ENCODE assay signal across 8 cellular contexts in the genomic region with DNA sequence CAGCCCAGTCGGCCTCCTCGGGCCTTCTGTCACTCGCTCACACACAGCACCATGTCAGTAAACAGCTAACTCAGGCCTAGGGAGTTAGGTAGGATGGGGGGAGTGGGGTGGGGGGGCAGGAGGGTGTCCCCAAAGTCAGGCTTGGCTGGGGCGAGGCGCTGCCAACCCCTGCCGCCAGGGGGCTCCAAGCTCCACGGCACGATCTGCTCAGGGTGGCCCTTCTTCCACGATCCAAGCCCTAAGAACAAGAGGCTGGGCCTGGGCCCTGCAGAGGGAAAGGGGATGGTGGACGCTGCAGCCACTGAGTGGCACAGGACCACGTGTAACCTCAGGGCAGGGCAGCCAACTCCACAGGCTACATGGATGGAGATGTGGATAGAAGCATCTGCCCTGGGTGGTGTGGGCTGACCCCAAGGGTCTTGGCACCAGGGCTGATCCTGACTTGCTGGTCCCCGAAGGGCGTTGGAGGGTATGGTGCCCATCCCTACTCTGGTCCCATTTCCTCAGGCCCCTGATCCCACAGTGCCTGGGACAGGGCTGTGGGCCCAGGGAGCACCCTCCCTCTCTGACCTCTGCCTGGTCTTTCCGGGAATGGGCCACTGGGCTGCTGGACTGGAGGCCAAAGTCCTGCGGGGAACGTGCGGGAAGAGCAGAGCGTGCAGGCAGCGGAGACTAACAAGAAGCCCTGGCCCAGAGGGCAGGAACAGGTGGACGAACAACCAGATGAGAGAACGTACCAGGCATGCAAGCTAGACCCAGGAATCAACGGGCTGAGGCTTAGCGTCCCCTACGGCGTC. TPM values are rescaled to one million over a fixed set of nuclear protein-coding genes. Genes with fewer than 3 reads are reported as not detected.
DNase-seq lines count a peak whose midpoint lies in the region; ATAC-seq and TF ChIP-seq lines count a peak whose summit lies in the region.

No MANE protein-coding gene starts in this region.

- DNase-seq in HFF-Myc (ENCODE audit: extremely low read depth, low read depth) (no peak), SK-N-DZ (ENCODE audit: low spot score) (peak; percentile 62), cardiac muscle cell (ENCODE audit: low read depth in 1 of 2, low spot score in 1 of 2) (peak; percentile 72 to 75), renal cortical epithelial cell (ENCODE audit: low read depth) (peak; percentile 22), NCI-H1694 (lab: John Stamatoyannopoulos, UW) (no peak)
- peak; percentile 80 for DNase-seq in activated naive CD4-positive, alpha-beta T cell treated with anti-CD3 and anti-CD28 coated beads, Interleukin-2, amount 50 U/mL, for 16 hours

- TF ChIP-seq CTCF in C4-2B (conservative IDR thresholded peaks at IDR 0.05) (peak; percentile 97), HFF-Myc (IDR thresholded peaks at IDR 0.05; ENCODE audit: low read depth, low read length, missing control alignments) (peak; percentile 87), cardiac muscle cell (IDR thresholded peaks at IDR 0.05; ENCODE audit: low read depth, low read length) (peak; percentile 88)

- ATAC-seq in HG02884 (IDR thresholded peaks at IDR 0.05; ENCODE audit: unreplicated experiment), result no peak

- H3K36me3 ChIP-seq in cardiac muscle cell, result no peaks in the 10 kb centered on the region

- no peaks in the 10 kb centered on the region for H3K27me3 ChIP-seq in cardiac muscle cell

- no peaks in the 10 kb centered on the region for H3K4me1 ChIP-seq in cardiac muscle cell (ENCODE audit: low read depth)

- no peaks in the 10 kb centered on the region for H3K9me3 ChIP-seq in cardiac muscle cell (ENCODE audit: low read depth)

- H3K27ac ChIP-seq in C4-2B (no peak overlapping the region), cardiac muscle cell (no peak overlapping the region)

- H3K4me3 ChIP-seq in HFF-Myc (replicated peaks; ENCODE audit: low read depth, low read length) (no peak overlapping the region), cardiac muscle cell (no peak overlapping the region)

RNA-seq across cellular contexts. Expression of gene TXNRD2, which starts 29.1 kb away (rescaled TPM):
- 25.9 and 26.6 TPM in 2 replicates for polyA plus RNA-seq in SK-N-DZ (2014; cell fraction: cytosol; rRNA removed)
- polyA plus RNA-seq in SK-N-DZ (2014; cell fraction: nucleus; rRNA removed), result 58.9 and 60.3 TPM in 2 replicates
- total RNA-seq in cardiac muscle cell (15.6 and 16.1 TPM in 2 replicates), renal cortical epithelial cell (15.0 and 22.6 TPM in 2 replicates)
- 21.2 and 24.2 TPM in 2 replicates for polyA plus RNA-seq in cardiac muscle cell

RNA-seq across cellular contexts. Expression of gene COMT, which starts 29.1 kb away (rescaled TPM):
- polyA plus RNA-seq in SK-N-DZ (2014; cell fraction: cytosol; rRNA removed), result 130 TPM in 2 replicates
- polyA plus RNA-seq in SK-N-DZ (2014; cell fraction: nucleus; rRNA removed), result 79.0 and 109 TPM in 2 replicates
- 41.3 and 51.9 TPM in 2 replicates for total RNA-seq in cardiac muscle cell
- polyA plus RNA-seq in cardiac muscle cell, result 33.2 and 35.8 TPM in 2 replicates
- 246 and 480 TPM in 2 replicates for total RNA-seq in renal cortical epithelial cell

RNA-seq across cellular contexts. Expression of gene ARVCF, which starts 45.9 kb away (rescaled TPM):
- polyA plus RNA-seq in SK-N-DZ (2014; cell fraction: cytosol; rRNA removed), result 77.9 and 81.0 TPM in 2 replicates
- 488 and 524 TPM in 2 replicates for polyA plus RNA-seq in SK-N-DZ (2014; cell fraction: nucleus; rRNA removed)
- 55.5 and 64.3 TPM in 2 replicates for total RNA-seq in cardiac muscle cell
- polyA plus RNA-seq in cardiac muscle cell, result 28.8 and 40.3 TPM in 2 replicates
- 31.7 and 72.1 TPM in 2 replicates for total RNA-seq in renal cortical epithelial cell

RNA-seq across cellular contexts. Expression of gene TANGO2, which starts 50.2 kb away (rescaled TPM):
- polyA plus RNA-seq in SK-N-DZ (2014; cell fraction: cytosol; rRNA removed), result 18.5 and 19.8 TPM in 2 replicates
- polyA plus RNA-seq in SK-N-DZ (2014; cell fraction: nucleus; rRNA removed), result 14.9 and 19.5 TPM in 2 replicates
- total RNA-seq in cardiac muscle cell (19.4 and 21.9 TPM in 2 replicates), renal cortical epithelial cell (34.9 and 56.3 TPM in 2 replicates)
- polyA plus RNA-seq in cardiac muscle cell, result 17.5 and 18.7 TPM in 2 replicates

Comparison
In these comparisons a context has a peak if more than half of its experiments do, and no peak if none do; other contexts are left out.
1. DNase-seq: peak in SK-N-DZ (single experiment), activated naive CD4-positive, alpha-beta T cell treated with anti-CD3 and anti-CD28 coated beads, Interleukin-2, amount 50 U/mL, for 16 hours (single experiment), cardiac muscle cell (2 of 2) and renal cortical epithelial cell (single experiment); none in HFF-Myc (single experiment) and NCI-H1694 (single experiment).
2. Peak in every context shown above with its lines, with median percentiles within 50 percentile points of each other: CTCF ChIP-seq.